ENCODE assay signal across 8 cellular contexts in genomic region chr9:136170291-136170901, GRCh38. TPM values are rescaled to one million over a fixed set of nuclear protein-coding genes. Genes with fewer than 3 reads are reported as not detected.
A peak's percentile ranks its signal among the peaks of the same experiment; 100 is the strongest.
DNase-seq lines count a peak whose midpoint lies in the region; ATAC-seq, FAIRE-seq and TF ChIP-seq lines count a peak whose summit lies in the region.

No MANE protein-coding gene starts in this region.

- no peaks in the 10 kb centered on the region for H3K4me1 ChIP-seq in thoracic aorta (ENCODE audit: control insufficient read depth in 1 of 2, low read depth in 2 of 2)

- H3K9me3 ChIP-seq in WERI-Rb-1 (ENCODE audit: severe bottlenecking) (peaks cover 10% of the 10 kb centered on the region), thoracic aorta (no peaks in the 10 kb centered on the region)

- peak; percentile 63 for DNase-seq in AG08395 (ENCODE audit: low spot score)
- peak; percentile 89 for DNase-seq in H54 (ENCODE audit: insufficient read length, low spot score)
- DNase-seq in WERI-Rb-1: peak; percentile 73
- peak; percentile 3 to 12 for DNase-seq in cardiac fibroblast (ENCODE audit: low read depth in 2 of 2)
- DNase-seq in midbrain (lab: John Stamatoyannopoulos, UW): peak; percentile 7
- no peak for DNase-seq in thoracic aorta (ENCODE audit: low spot score)
- DNase-seq in NCI-H1694 treated with DMSO at 0.1 percent for 48 hours (lab: John Stamatoyannopoulos, UW): no peak
- no peak for DNase-seq in NCI-H187 (lab: John Stamatoyannopoulos, UW)

- H3K36me3 ChIP-seq in WERI-Rb-1: no peaks in the 10 kb centered on the region
- H3K36me3 ChIP-seq in thoracic aorta: no peaks in the 10 kb centered on the region

- H3K4me3 ChIP-seq in WERI-Rb-1 (ENCODE audit: low read depth, low read length): no peak overlapping the region
- no peak overlapping the region for H3K4me3 ChIP-seq in cardiac fibroblast (replicated peaks in 1 of 2; ENCODE audit: low read depth in 2 of 2, low read length in 2 of 2)
- no peak overlapping the region for H3K4me3 ChIP-seq in thoracic aorta

- TF ChIP-seq POLR2A in H54 (IDR thresholded peaks at IDR 0.05; ENCODE audit: low read depth, low read length): no peak

- no peaks in the 10 kb centered on the region for H3K27me3 ChIP-seq in WERI-Rb-1 (ENCODE audit: insufficient read depth, low read depth, severe bottlenecking)
- H3K27me3 ChIP-seq in thoracic aorta (replicated peaks; ENCODE audit: insufficient read depth): no peaks in the 10 kb centered on the region

- TF ChIP-seq CTCF in WERI-Rb-1 (IDR thresholded peaks at IDR 0.05; ENCODE audit: low read depth, low read length) (peak; percentile 90), cardiac fibroblast (IDR thresholded peaks at IDR 0.05; ENCODE audit: low read depth, low read length) (peak; percentile 87), thoracic aorta (IDR thresholded peaks at IDR 0.05) (peak; percentile 27)

- H3K27ac ChIP-seq in WERI-Rb-1 (peak overlapping the region; percentile 60), thoracic aorta (no peak overlapping the region)

- FAIRE-seq in H54 (lab: Jason Lieb, UNC): no peak

- no peak for ATAC-seq in thoracic aorta (ENCODE audit: insufficient number of reproducible peaks, low FRiP score, low read depth)

RNA-seq across cellular contexts. Expression of gene LHX3, which starts 34.5 kb away (rescaled TPM):
- total RNA-seq in thoracic aorta: not detected

RNA-seq across cellular contexts. Expression of gene TMEM250, which starts 51.7 kb away (rescaled TPM):
- 10 to 100 TPM; 38.9 to 40.1 TPM for total RNA-seq in thoracic aorta

Comparison
In these comparisons a context has a peak if more than half of its experiments do, and no peak if none do; other contexts are left out.
1. DNase-seq: peak in AG08395 (single experiment), H54 (single experiment), WERI-Rb-1 (single experiment), cardiac fibroblast (2 of 2) and midbrain (single experiment); none in thoracic aorta (single experiment), NCI-H1694 treated with DMSO at 0.1 percent for 48 hours (single experiment) and NCI-H187 (0 of 2).
2. CTCF ChIP-seq: peak in every context shown above with its lines; median percentile 90 in WERI-Rb-1; 87 in cardiac fibroblast; 27 in thoracic aorta.